10 cellular contexts compared by ENCODE assay signal in the genomic region with DNA sequence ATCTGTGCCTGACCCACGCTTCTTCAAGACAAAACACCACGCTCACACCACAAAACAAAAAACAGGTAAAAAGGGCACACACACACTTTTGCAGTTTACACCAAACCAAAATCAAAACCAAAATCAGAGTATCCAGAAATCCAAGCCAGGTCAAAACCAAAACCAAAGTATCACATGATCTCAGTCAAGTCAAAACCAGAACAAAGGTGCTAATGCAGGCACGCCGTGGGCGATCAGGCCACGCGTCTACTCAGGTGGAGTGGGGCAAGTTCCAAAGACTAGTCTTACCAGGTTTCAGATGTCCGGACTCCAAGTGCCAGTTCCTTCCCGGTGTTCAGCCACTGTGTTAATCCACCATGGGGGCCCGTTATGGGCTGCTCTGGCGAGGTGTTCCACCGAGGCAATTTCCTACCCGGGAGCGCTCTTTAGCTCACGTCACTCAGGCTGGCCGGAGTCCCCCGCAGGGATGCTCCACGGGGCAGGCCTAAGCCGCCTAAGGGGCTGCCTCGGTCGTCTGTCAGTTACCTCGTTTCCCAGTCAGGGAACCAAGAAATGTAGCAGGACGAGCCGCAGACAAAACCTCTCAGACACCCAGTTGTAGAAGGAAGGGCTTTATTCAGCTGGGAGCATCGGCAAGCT. TPM values are rescaled to one million over a fixed set of nuclear protein-coding genes. Genes with fewer than 3 reads are reported as not detected.
DNase-seq lines count a peak whose midpoint lies in the region; ATAC-seq and TF ChIP-seq lines count a peak whose summit lies in the region.
"Not testable (repeated sequence)": the region's sequence is repeated elsewhere in the genome, so short reads cannot be mapped to it uniquely, and the experiment has no call there.
"Had no signal": no experiment of that assay in that cellular context is flagged by ENCODE, and none has a peak within 500 bp of the region (broad histone marks: within the 10 kb centered on the region; RNA-seq: fewer than 3 reads in every experiment).

No MANE protein-coding gene starts in this region.

- H3K79me1 ChIP-seq in neuronal stem cell (ENCODE audit: low read depth, low read length) = not testable (repeated sequence)

- not testable (repeated sequence) for H3K23ac ChIP-seq in neuronal stem cell (ENCODE audit: low read depth, low read length, poor library complexity)

- H3K27ac Mint-ChIP-seq in activated CD4-positive, alpha-beta T cell treated with anti-CD3 and anti-CD28 coated beads for 36 hours = not testable (repeated sequence)
- peak overlapping the region; percentile 75 to 97 (median 90) for H3K27ac Mint-ChIP-seq in brain

- no CpG with 5 or more reads among the region's 25 CpGs for whole genome bisulfite sequencing in neuronal stem cell (ENCODE audit: extremely low coverage in 2 of 2, insufficient read length in 2 of 2, insufficient replicate concordance in 1 of 2), 2 donors
- WGBS in suprapubic skin = 72% methylated on average over 19 of the region's 25 CpGs

- H3K36me3 ChIP-seq in MM.1S (replicated peaks; ENCODE audit: insufficient read depth, low read length); neuronal stem cell (replicated peaks in 1 of 2; ENCODE audit: control insufficient read depth in 2 of 2, insufficient read depth in 2 of 2, low read length in 2 of 2); suprapubic skin: not testable (repeated sequence)

- H2AFZ ChIP-seq in MM.1S (ENCODE audit: low read length) (peak overlapping the region; percentile 60), neuronal stem cell (ENCODE audit: low read length) (peak overlapping the region; percentile 79)

- H3K9me3 Mint-ChIP-seq in activated CD4-positive, alpha-beta T cell treated with anti-CD3 and anti-CD28 coated beads for 36 hours (ENCODE audit: low read depth); brain: not testable (repeated sequence)

- POLR2A ChIA-PET in activated CD4-positive, alpha-beta T cell treated with anti-CD3 and anti-CD28 coated beads for 36 hours (lab: Charles Lee) = not testable (repeated sequence)

- H3K27me3 ChIP-seq in MM.1S (replicated peaks; ENCODE audit: insufficient read depth, low read length); neuronal stem cell (ENCODE audit: control insufficient read depth in 3 of 3, insufficient read depth in 3 of 3, low read depth in 1 of 3, low read length in 3 of 3); suprapubic skin: not testable (repeated sequence)

- intact Hi-C loops in activated CD4-positive, alpha-beta T cell treated with anti-CD3 and anti-CD28 coated beads for 36 hours (cut with DNase I, micrococcal nuclease) = not testable (repeated sequence)

- DNase-seq in GM12865 (ENCODE audit: low read depth) = peak; percentile 83
- peak; percentile 51 for DNase-seq in MM.1S
- peak; percentile 37 for DNase-seq in activated CD4-positive, alpha-beta T cell treated with anti-CD3 and anti-CD28 coated beads for 36 hours
- DNase-seq in left kidney (ENCODE audit: low read depth, low spot score) = peak; percentile 47
- not testable (repeated sequence) for DNase-seq in neuronal stem cell (ENCODE audit: low spot score); suprapubic skin (ENCODE audit: low spot score in 2 of 2)

- peak overlapping the region; percentile 43 for H3K4me3 ChIP-seq in GM12865 (ENCODE audit: low read depth, low read length)
- H3K4me3 ChIP-seq in MM.1S (ENCODE audit: low read length) = peak overlapping the region; percentile 30
- not testable (repeated sequence) for H3K4me3 ChIP-seq in neuronal stem cell (ENCODE audit: low read length in 2 of 2); suprapubic skin

- CTCF ChIA-PET in activated CD4-positive, alpha-beta T cell treated with anti-CD3 and anti-CD28 coated beads for 36 hours (lab: Charles Lee) = not testable (repeated sequence)

- peak overlapping the region; percentile 63 for H2AK5ac ChIP-seq in neuronal stem cell (ENCODE audit: low read depth, low read length)

- H3K18ac ChIP-seq in neuronal stem cell (ENCODE audit: low read length) = not testable (repeated sequence)

- H3K36me3 Mint-ChIP-seq in activated CD4-positive, alpha-beta T cell treated with anti-CD3 and anti-CD28 coated beads for 36 hours (ENCODE audit: low read depth); brain: not testable (repeated sequence)

- H2BK5ac ChIP-seq in neuronal stem cell (ENCODE audit: low read length) = not testable (repeated sequence)

- not testable (repeated sequence) for H2BK15ac ChIP-seq in neuronal stem cell (ENCODE audit: low read length)

- not testable (repeated sequence) for H4K91ac ChIP-seq in neuronal stem cell (ENCODE audit: low read depth, low read length, poor library complexity)

- TF ChIP-seq EP300 in suprapubic skin (IDR thresholded peaks at IDR 0.05) = not testable (repeated sequence)

- H3K4me2 ChIP-seq in MM.1S (ENCODE audit: low read depth, low read length) = peak overlapping the region; percentile 39; the same call in 1 of the 2 replicates
- not testable (repeated sequence) for H3K4me2 ChIP-seq in neuronal stem cell (ENCODE audit: insufficient read depth, low read length, poor library complexity, severe bottlenecking)

- H3K4me1 Mint-ChIP-seq in activated CD4-positive, alpha-beta T cell treated with anti-CD3 and anti-CD28 coated beads for 36 hours = not testable (repeated sequence)
- H3K4me1 Mint-ChIP-seq in brain = peaks cover 31% of the 10 kb centered on the region

- H3K9me2 ChIP-seq in MM.1S (replicated peaks; ENCODE audit: insufficient read depth, low read length) = not testable (repeated sequence)

- not testable (repeated sequence) for H4K20me1 ChIP-seq in MM.1S (ENCODE audit: insufficient read depth, low read length)

- not testable (repeated sequence) for H3K9me3 ChIP-seq in MM.1S (replicated peaks; ENCODE audit: insufficient read depth, low read length); neuronal stem cell (replicated peaks in 1 of 2; ENCODE audit: control insufficient read depth in 2 of 2, insufficient read depth in 1 of 2, low read depth in 1 of 2, low read length in 2 of 2); suprapubic skin

- H3F3A ChIP-seq in MM.1S (ENCODE audit: insufficient read depth, low read length) = not testable (repeated sequence)

- H2BK120ac ChIP-seq in neuronal stem cell (ENCODE audit: low read depth, low read length) = not testable (repeated sequence)

- H3K4me3 Mint-ChIP-seq in activated CD4-positive, alpha-beta T cell treated with anti-CD3 and anti-CD28 coated beads for 36 hours = not testable (repeated sequence)
- peak overlapping the region in 4 of 5 experiments; percentile 4 to 59 (median 40) for H3K4me3 Mint-ChIP-seq in brain

- H3K4me1 ChIP-seq in MM.1S (ENCODE audit: low read length) = not testable (repeated sequence)
- H3K4me1 ChIP-seq in neuronal stem cell (ENCODE audit: control insufficient read depth in 2 of 2, insufficient read depth in 1 of 2, low read depth in 1 of 2, low read length in 2 of 2) = peaks cover 10 to 34% of the 10 kb centered on the region in 2 donors
- H3K4me1 ChIP-seq in suprapubic skin = peaks cover 46% of the 10 kb centered on the region

- TF ChIP-seq POLR2A in suprapubic skin (IDR thresholded peaks at IDR 0.05) = not testable (repeated sequence)

- not testable (repeated sequence) for H3K14ac ChIP-seq in neuronal stem cell (ENCODE audit: low read length)

- ATAC-seq in activated CD4-positive, alpha-beta T cell treated with anti-CD3 and anti-CD28 coated beads for 36 hours = peak; percentile 47
- peak; percentile 38 for ATAC-seq in esophagus mucosa

- peak overlapping the region; percentile 0; the same call in 1 of the 2 replicates for H3K27ac ChIP-seq in MM.1S (ENCODE audit: low read length)
- not testable (repeated sequence) for H3K27ac ChIP-seq in neuronal stem cell (replicated peaks; ENCODE audit: low read length)
- peak overlapping the region; percentile 55 for H3K27ac ChIP-seq in suprapubic skin

- not testable (repeated sequence) for H4K8ac ChIP-seq in neuronal stem cell (ENCODE audit: low read depth, low read length)

- not testable (repeated sequence) for TF ChIP-seq CTCF in GM12865 (IDR thresholded peaks at IDR 0.05; ENCODE audit: insufficient read depth, low read depth, low read length, missing control alignments); MM.1S (IDR thresholded peaks at IDR 0.05; ENCODE audit: low read length); brain (conservative IDR thresholded peaks at IDR 0.05); suprapubic skin (IDR thresholded peaks at IDR 0.05)

- not testable (repeated sequence) for H3K79me2 ChIP-seq in MM.1S (ENCODE audit: low read length)

- not testable (repeated sequence) for H3K27me3 Mint-ChIP-seq in activated CD4-positive, alpha-beta T cell treated with anti-CD3 and anti-CD28 coated beads for 36 hours; brain

- H3K4ac ChIP-seq in neuronal stem cell (ENCODE audit: low read length) = not testable (repeated sequence)

- not testable (repeated sequence) for H2BK12ac ChIP-seq in neuronal stem cell (ENCODE audit: low read length)

- H3K9ac ChIP-seq in MM.1S (ENCODE audit: low read length); neuronal stem cell (ENCODE audit: low read depth, low read length, poor library complexity): not testable (repeated sequence)

RNA-seq across cellular contexts. Expression of a gene that starts 3.1 kb away (rescaled TPM):
- not detected for total RNA-seq in activated CD4-positive, alpha-beta T cell treated with anti-CD3 and anti-CD28 coated beads for 36 hours
- polyA plus RNA-seq in brain (ENCODE audit: insufficient read depth, low read depth, low replicate concordance) = 54.3 TPM
- 11.9 TPM for total RNA-seq in esophagus mucosa
- 2.0 TPM for polyA plus RNA-seq in neuronal stem cell (2013, experiment 1 of 2)
- polyA plus RNA-seq in neuronal stem cell (2013, experiment 2 of 2) = 2.0 TPM
- 10 to 100 TPM in 1 of 4 donors, 1 to 10 TPM in 3; 2.8 to 10.3 (median 5.9) TPM for total RNA-seq in suprapubic skin
- total RNA-seq: RPMI7951 had no signal

RNA-seq across cellular contexts. Expression of a gene that starts 10.9 kb away (rescaled TPM):
- total RNA-seq in activated CD4-positive, alpha-beta T cell treated with anti-CD3 and anti-CD28 coated beads for 36 hours = 100 to 1,000 TPM; 126 to 143 TPM
- polyA plus RNA-seq in brain (ENCODE audit: insufficient read depth, low read depth, low replicate concordance) = 152 TPM
- total RNA-seq in esophagus mucosa (89.2 TPM), suprapubic skin (100 to 1,000 TPM in 3 of 4 donors, 10 to 100 TPM in 1; 93.6 to 119 (median 109) TPM)
- 132 TPM for polyA plus RNA-seq in neuronal stem cell (2013, experiment 1 of 2)
- 135 TPM for polyA plus RNA-seq in neuronal stem cell (2013, experiment 2 of 2)

RNA-seq across cellular contexts. Expression of a gene that starts 17.5 kb away (rescaled TPM):
- under 1 TPM; 0.56 to 0.78 TPM for total RNA-seq in activated CD4-positive, alpha-beta T cell treated with anti-CD3 and anti-CD28 coated beads for 36 hours
- polyA plus RNA-seq in brain (ENCODE audit: insufficient read depth, low read depth, low replicate concordance) = 108 TPM
- total RNA-seq in esophagus mucosa (29.4 TPM), suprapubic skin (10 to 100 TPM; 14.5 to 27.6 (median 19.8) TPM)
- 5.0 TPM for polyA plus RNA-seq in neuronal stem cell (2013, experiment 1 of 2)
- 4.8 TPM for polyA plus RNA-seq in neuronal stem cell (2013, experiment 2 of 2)

RNA-seq across cellular contexts. Expression of a gene that starts 18.8 kb away (rescaled TPM):
- total RNA-seq in activated CD4-positive, alpha-beta T cell treated with anti-CD3 and anti-CD28 coated beads for 36 hours = 10 to 100 TPM; 73.6 to 89.7 TPM
- polyA plus RNA-seq in brain (ENCODE audit: insufficient read depth, low read depth, low replicate concordance) = 19.4 TPM
- total RNA-seq in esophagus mucosa = 58.3 TPM
- polyA plus RNA-seq in neuronal stem cell (2013, experiment 1 of 2) = 91.8 TPM
- polyA plus RNA-seq in neuronal stem cell (2013, experiment 2 of 2) = 90.5 TPM
- total RNA-seq in suprapubic skin = 100 to 1,000 TPM; 136 to 599 (median 160) TPM

RNA-seq across cellular contexts. Expression of a gene that starts 31.5 kb away (rescaled TPM):
- under 1 TPM; 0.30 to 0.39 TPM for total RNA-seq in activated CD4-positive, alpha-beta T cell treated with anti-CD3 and anti-CD28 coated beads for 36 hours
- 10.3 TPM for polyA plus RNA-seq in brain (ENCODE audit: insufficient read depth, low read depth, low replicate concordance)
- total RNA-seq in esophagus mucosa (2.1 TPM), suprapubic skin (1 to 10 TPM in 2 of 4 donors, under 1 TPM in 2; 0.32 to 4.2 (median 1.2) TPM)
- 0.45 TPM for polyA plus RNA-seq in neuronal stem cell (2013, experiment 1 of 2)
- 0.42 TPM for polyA plus RNA-seq in neuronal stem cell (2013, experiment 2 of 2)
- total RNA-seq: GM23248, RPMI7951 had no signal

Comparison
In these comparisons a context has a peak if more than half of its experiments do, and no peak if none do; other contexts are left out.
1. RNA of a gene that starts 17.5 kb away (total RNA-seq): 29.4 TPM in esophagus mucosa (single experiment) and 14.5 to 27.6 TPM in suprapubic skin; 0.56 to 0.78 TPM in activated CD4-positive, alpha-beta T cell treated with anti-CD3 and anti-CD28 coated beads for 36 hours; every median in the first group is over 4 times any median in the second.